ENCODE assay signal across 30 cellular contexts in genomic region chr11:11406652-11407051, GRCh38. TPM values are rescaled to one million over a fixed set of nuclear protein-coding genes. Genes with fewer than 3 reads are reported as not detected.
A peak's percentile ranks its signal among the peaks of the same experiment; 100 is the strongest.
DNase-seq lines count a peak whose midpoint lies in the region; ATAC-seq, FAIRE-seq and TF ChIP-seq lines count a peak whose summit lies in the region.
"Had no signal": no experiment of that assay in that cellular context is flagged by ENCODE, and none has a peak within 500 bp of the region (broad histone marks: within the 10 kb centered on the region; RNA-seq: fewer than 3 reads in every experiment).

No MANE protein-coding gene starts in this region.

- TF ChIP-seq POLR2A in HepG2 (IDR thresholded peaks at IDR 0.05; ENCODE audit: insufficient read depth in 1 of 2, low read depth in 2 of 2, low read length in 2 of 2), result no peak

- H3K9me3 ChIP-seq in liver (ENCODE audit: control insufficient read depth in 4 of 4, low read length in 3 of 4), result no peaks in the 10 kb centered on the region
- H3K9me3 ChIP-seq in HepG2 (ENCODE audit: low read length), result no peaks in the 10 kb centered on the region
- H3K9me3 ChIP-seq in lower lobe of right lung, result no peaks in the 10 kb centered on the region
- no peaks in the 10 kb centered on the region for H3K9me3 ChIP-seq in smooth muscle cell (replicated peaks; ENCODE audit: low read depth)

- WGBS in liver, result 53% methylated on average over 3 of the region's 3 CpGs
- WGBS in HepG2 (ENCODE audit: low lambda C conversion rate), result 0% methylated on average over 3 of the region's 3 CpGs
- 95% methylated on average over 3 of the region's 3 CpGs for WGBS in smooth muscle cell (ENCODE audit: low lambda C conversion rate)

- H3K27me3 ChIP-seq in liver (ENCODE audit: control insufficient read depth in 4 of 4, insufficient read depth in 4 of 4, low read length in 3 of 4), result no peaks in the 10 kb centered on the region
- peaks cover 2 to 43% of the 10 kb centered on the region in 2 experiments; a peak in 4 of 5 replicates for H3K27me3 ChIP-seq in HepG2 (ENCODE audit: control insufficient read depth in 1 of 2, insufficient read depth in 2 of 2, low read length in 2 of 2)
- no peaks in the 10 kb centered on the region for H3K27me3 ChIP-seq in lower lobe of right lung (ENCODE audit: low read depth)
- H3K27me3 ChIP-seq in smooth muscle cell (ENCODE audit: low read depth), result no peaks in the 10 kb centered on the region
- H3K27me3 ChIP-seq: neural progenitor cell had no signal

- no peaks in the 10 kb centered on the region for H4K20me1 ChIP-seq in HepG2 (ENCODE audit: insufficient read depth, low read length)
- no peaks in the 10 kb centered on the region for H4K20me1 ChIP-seq in smooth muscle cell (ENCODE audit: low read depth)

- H3K4me3 Mint-ChIP-seq in stimulated activated naive B cell treated with anti-CD40 and anti-IgM and Interleukin-4, amounts not matched to agents 10 μg/mL and 1 μg/mL and 100 μg/mL, for 72 hours, result no peak overlapping the region
- H3K4me3 Mint-ChIP-seq: activated naive CD4-positive, alpha-beta T cell treated with anti-CD3 and anti-CD28 coated beads, Interleukin-2, amount 50 U/mL, for 24 hours; CD4-positive, alpha-beta T cell; neural progenitor cell had no signal

- no peak overlapping the region for H3K9ac ChIP-seq in liver (ENCODE audit: low read depth in 1 of 2, low read length in 2 of 2)
- H3K9ac ChIP-seq in HepG2 (ENCODE audit: insufficient read depth, low read depth, low read length), result no peak overlapping the region
- no peak overlapping the region for H3K9ac ChIP-seq in smooth muscle cell (ENCODE audit: low read depth)
- H3K9ac ChIP-seq: neural progenitor cell had no signal

- intact Hi-C loops in HepG2 (cut with micrococcal nuclease; ENCODE audit: unreplicated experiment) (no loop called here), lower lobe of right lung (cut with DNase I) (no loop called here)

- peaks cover 21% of the 10 kb centered on the region for H3F3A ChIP-seq in smooth muscle cell (ENCODE audit: low read depth)

- H2AFZ ChIP-seq in HepG2 (ENCODE audit: low read length), result no peak overlapping the region
- H2AFZ ChIP-seq in smooth muscle cell (ENCODE audit: low read depth), result no peak overlapping the region
- H2AFZ ChIP-seq: neural progenitor cell had no signal

- no peaks in the 10 kb centered on the region for H3K4me1 Mint-ChIP-seq in stimulated activated naive B cell treated with anti-CD40 and anti-IgM and Interleukin-4, amounts not matched to agents 10 μg/mL and 1 μg/mL and 100 μg/mL, for 72 hours
- H3K4me1 Mint-ChIP-seq: activated naive CD4-positive, alpha-beta T cell treated with anti-CD3 and anti-CD28 coated beads, Interleukin-2, amount 50 U/mL, for 24 hours had no signal

- no peak for ATAC-seq in HepG2
- no peak for ATAC-seq in lower lobe of right lung
- ATAC-seq in HG02885 (IDR thresholded peaks at IDR 0.05; ENCODE audit: poor library complexity, unreplicated experiment), result no peak
- no peak for ATAC-seq in stimulated activated naive B cell treated with anti-CD40 and anti-IgM and Interleukin-4, amounts not matched to agents 10 μg/mL and 1 μg/mL and 100 μg/mL, for 72 hours (replicated peaks)
- ATAC-seq: activated CD4-positive, CD25-positive, alpha-beta regulatory T cell treated with anti-CD3 and anti-CD28 coated beads, Interleukin-2, amount 50 U/mL, for 24 hours had no signal

- FAIRE-seq in HepG2 (lab: Jason Lieb, UNC), result no peak
- FAIRE-seq: A204.1, D721Med, GM18507, H54, HTR-8/SVneo, small intestine, TTC549 had no signal

- no peaks in the 10 kb centered on the region for H3K9me3 Mint-ChIP-seq in stimulated activated naive B cell treated with anti-CD40 and anti-IgM and Interleukin-4, amounts not matched to agents 10 μg/mL and 1 μg/mL and 100 μg/mL, for 72 hours
- H3K9me3 Mint-ChIP-seq: activated naive CD4-positive, alpha-beta T cell treated with anti-CD3 and anti-CD28 coated beads, Interleukin-2, amount 50 U/mL, for 24 hours; activated T-helper 2 cell treated with anti-CD3 and anti-CD28 coated beads, Interferon-gamma antibody, Interleukin-2, Interleukin-4, amounts not matched to agents 10 μg/mL and 5 μg/mL and 100 μg/mL, durations not matched to agents 14 hours and 24 hours and 36 hours; CD4-positive, alpha-beta T cell; neural progenitor cell had no signal

- no peaks in the 10 kb centered on the region for H3K36me3 Mint-ChIP-seq in stimulated activated naive B cell treated with anti-CD40 and anti-IgM and Interleukin-4, amounts not matched to agents 10 μg/mL and 1 μg/mL and 100 μg/mL, for 72 hours
- H3K36me3 Mint-ChIP-seq: activated naive CD4-positive, alpha-beta T cell treated with anti-CD3 and anti-CD28 coated beads, Interleukin-2, amount 50 U/mL, for 24 hours; neural progenitor cell had no signal

- H3K4me1 ChIP-seq in liver (ENCODE audit: control insufficient read depth in 4 of 4, insufficient read depth in 4 of 4, low read length in 3 of 4) (peaks cover 2 to 30% (median 20%) of the 10 kb centered on the region in 4 donors), HepG2 (ENCODE audit: insufficient read depth, low read length) (no peaks in the 10 kb centered on the region), lower lobe of right lung (peaks cover 71% of the 10 kb centered on the region), smooth muscle cell (ENCODE audit: low read depth) (peaks cover 13% of the 10 kb centered on the region)

- H3K27ac ChIP-seq in liver (ENCODE audit: low read depth in 1 of 2, low read length in 2 of 2) (no peak overlapping the region), HepG2 (ENCODE audit: extremely low read length, insufficient read depth, low read length) (no peak overlapping the region), lower lobe of right lung (peak overlapping the region; percentile 47), smooth muscle cell (ENCODE audit: low read depth) (peak overlapping the region; percentile 34)
- H3K27ac ChIP-seq: cardiac muscle cell, neural progenitor cell, SK-N-MC had no signal

- H3K4me2 ChIP-seq in HepG2 (ENCODE audit: low read depth, low read length), result no peak overlapping the region
- H3K4me2 ChIP-seq in smooth muscle cell, result peak overlapping the region; percentile 49

- no peak overlapping the region for H3K4me3 ChIP-seq in liver (ENCODE audit: low read depth in 1 of 3, low read length in 3 of 3)
- no peak overlapping the region for H3K4me3 ChIP-seq in HepG2 (replicated peaks in 1 of 3; ENCODE audit: insufficient read depth in 1 of 3, low read depth in 2 of 3, low read length in 3 of 3)
- no peak overlapping the region for H3K4me3 ChIP-seq in lower lobe of right lung
- H3K4me3 ChIP-seq in smooth muscle cell, result no peak overlapping the region
- H3K4me3 ChIP-seq: cardiac muscle cell, lung, neural progenitor cell, SK-N-MC had no signal

- H3K27me3 Mint-ChIP-seq in stimulated activated naive B cell treated with anti-CD40 and anti-IgM and Interleukin-4, amounts not matched to agents 10 μg/mL and 1 μg/mL and 100 μg/mL, for 72 hours, result peaks cover 10 to 29% of the 10 kb centered on the region in 2 donors

- in situ Hi-C loops in HepG2 (cut with HindIII; ENCODE audit: extremely low pct_ligation_motif_present, low pct_unique_long_range_greater_than_20kb), result no loop called here

- TF ChIP-seq CTCF in liver (IDR thresholded peaks at IDR 0.05; ENCODE audit: low read depth, low read length, missing input control), result no peak
- TF ChIP-seq CTCF in HepG2 (CRISPR knock-in tag; IDR thresholded peaks at IDR 0.05), result no peak
- no peak for TF ChIP-seq CTCF in lower lobe of right lung (IDR thresholded peaks at IDR 0.05)
- TF ChIP-seq CTCF in smooth muscle cell (IDR thresholded peaks at IDR 0.05; ENCODE audit: borderline replicate concordance, insufficient read depth, poor library complexity, severe bottlenecking), result no peak

- DNase-seq in HepG2 (ENCODE audit: low spot score) (no peak), lower lobe of right lung (no peak), smooth muscle cell (lab: John Stamatoyannopoulos, UW; ENCODE audit: unreplicated experiment) (no peak), NCI-H2029 treated with DMSO at 0.1 percent for 48 hours (lab: John Stamatoyannopoulos, UW) (no peak), KG1 (lab: John Stamatoyannopoulos, UW) (no peak)
- no peak for DNase-seq in stimulated activated naive B cell treated with anti-CD40 and anti-IgM and Interleukin-4, amounts not matched to agents 10 μg/mL and 1 μg/mL and 100 μg/mL, for 72 hours
- DNase-seq: activated CD4-positive, alpha-beta T cell treated with anti-CD3 and anti-CD28 coated beads, Interleukin-2, amount 50 U/mL, for 48 hours; CD4-positive, alpha-beta T cell; MM.1S; NCI-H2081 treated with DMSO at 0.1 percent for 48 hours; RPMI8226; small intestine; stimulated activated CD4-positive, alpha-beta T cell treated with anti-CD3 and anti-CD28 coated beads, Interleukin-1b, Interleukin-23, amount 100 ng/mL, for 48 hours; stimulated activated CD8-positive, alpha-beta memory T cell treated with anti-CD3 and anti-CD28 coated beads, Interleukin-4, amount 100 ng/mL, for 48 hours had no signal

- TF ChIP-seq RAD21 in liver (IDR thresholded peaks at IDR 0.05) (no peak), HepG2 (CRISPR knock-in tag; IDR thresholded peaks at IDR 0.05) (no peak)

- TF ChIP-seq EP300 in HepG2 (IDR thresholded peaks at IDR 0.05; ENCODE audit: low read depth in 2 of 2, low read length in 2 of 2) (no peak), HepG2 (CRISPR knock-in tag; IDR thresholded peaks at IDR 0.05; ENCODE audit: borderline replicate concordance) (no peak)

- CTCF ChIA-PET in HepG2 (lab: Yijun Ruan, JAX; ENCODE audit: low intra/inter-chr PET ratio, low total read pairs), result no interaction called here

- BruUV-seq in HepG2 (replicated peaks; lab: Mats Ljungman, UMichigan), result no TSS peak

- peaks cover 0 to 11% (median 2%) of the 10 kb centered on the region in 4 donors for H3K36me3 ChIP-seq in liver (ENCODE audit: control insufficient read depth in 4 of 4, insufficient read depth in 3 of 4, low read depth in 1 of 4, low read length in 3 of 4)
- no peaks in the 10 kb centered on the region for H3K36me3 ChIP-seq in HepG2 (replicated peaks in 1 of 2; ENCODE audit: control insufficient read depth in 1 of 2, insufficient read depth in 2 of 2, low read length in 2 of 2)
- no peaks in the 10 kb centered on the region for H3K36me3 ChIP-seq in lower lobe of right lung
- H3K36me3 ChIP-seq in smooth muscle cell (ENCODE audit: low read depth), result no peaks in the 10 kb centered on the region
- H3K36me3 ChIP-seq: cardiac muscle cell, neural progenitor cell had no signal

- H3K79me2 ChIP-seq in HepG2 (ENCODE audit: insufficient read depth, low read length) (no peaks in the 10 kb centered on the region), smooth muscle cell (ENCODE audit: low read depth) (no peaks in the 10 kb centered on the region)

- H3K27ac Mint-ChIP-seq in stimulated activated naive B cell treated with anti-CD40 and anti-IgM and Interleukin-4, amounts not matched to agents 10 μg/mL and 1 μg/mL and 100 μg/mL, for 72 hours, result no peak overlapping the region
- H3K27ac Mint-ChIP-seq: activated naive CD4-positive, alpha-beta T cell treated with anti-CD3 and anti-CD28 coated beads, Interleukin-2, amount 50 U/mL, for 24 hours; activated T-helper 2 cell treated with anti-CD3 and anti-CD28 coated beads, Interferon-gamma antibody, Interleukin-2, Interleukin-4, amounts not matched to agents 10 μg/mL and 5 μg/mL and 100 μg/mL, durations not matched to agents 14 hours and 24 hours and 36 hours; CD4-positive, alpha-beta T cell; neural progenitor cell; progenitor cell of endocrine pancreas had no signal

- POLR2A ChIA-PET in HepG2 (lab: Yijun Ruan, JAX), result no interaction called here

RNA-seq across cellular contexts. Expression of gene CSNK2A3, which starts 53.6 kb away (rescaled TPM):
- total RNA-seq in liver (under 1 TPM; 0.51 to 0.92 TPM), HepG2 (2016; rRNA removed; fragmentation: Illumina TruSeq; extraction: Trizol) (3.5 and 5.4 TPM in 2 replicates), lower lobe of right lung (2.6 TPM), smooth muscle cell (1.1 and 2.2 TPM in 2 replicates)
- polyA plus RNA-seq in liver (under 1 TPM in 1 of 2 donors, not detected in 1; 0.59 TPM), HepG2 (2011; rRNA removed) (1.5 and 1.7 TPM in 2 replicates), smooth muscle cell (1.0 and 1.6 TPM in 2 replicates)
- 1.6 and 2.0 TPM in 2 replicates for total RNA-seq in HepG2 (2016; cell fraction: cytosol; rRNA removed; fragmentation: Illumina TruSeq; extraction: Trizol; ENCODE audit: low read depth)
- total RNA-seq in HepG2 (2016; cell fraction: insoluble cytoplasmic fraction; rRNA removed; fragmentation: Illumina TruSeq; extraction: Trizol), result 3.4 and 4.2 TPM in 2 replicates
- 1.6 and 2.3 TPM in 2 replicates for total RNA-seq in HepG2 (2016; cell fraction: membrane; rRNA removed; fragmentation: Illumina TruSeq; extraction: Trizol)
- total RNA-seq in HepG2 (2016; cell fraction: nucleus; rRNA removed; fragmentation: Illumina TruSeq; extraction: Trizol), result 0.90 and 1.8 TPM in 2 replicates
- 0.98 and 3.8 TPM in 2 replicates for polyA plus RNA-seq in HepG2 (2011; cell fraction: cytosol; rRNA removed)
- polyA plus RNA-seq in HepG2 (2011; cell fraction: nucleus; rRNA removed), result 0.71 and 1.1 TPM in 2 replicates
- polyA plus RNA-seq in HepG2 (2012), result 10.7 and 12.4 TPM in 2 replicates
- 0.42 TPM in 2 replicates for polyA plus RNA-seq in HepG2 (2016; cell fraction: cytosol; fragmentation: Illumina TruSeq; extraction: Trizol; ENCODE audit: low read depth)
- 2.2 and 3.1 TPM in 2 replicates for polyA plus RNA-seq in HepG2 (2016; cell fraction: insoluble cytoplasmic fraction; fragmentation: Illumina TruSeq; extraction: Trizol; ENCODE audit: low read depth)
- polyA plus RNA-seq in HepG2 (2016; cell fraction: membrane; fragmentation: Illumina TruSeq; extraction: Trizol; ENCODE audit: low read depth), result 0.63 and 0.72 TPM in 2 replicates
- 1.2 and 2.1 TPM in 2 replicates for polyA plus RNA-seq in HepG2 (2016; cell fraction: nucleus; fragmentation: Illumina TruSeq; extraction: Trizol; ENCODE audit: insufficient read depth, low read depth)
- 0.50 and 1.2 TPM in 2 replicates for polyA minus RNA-seq in HepG2 (2011; rRNA and poly(A)+ RNA removed; ENCODE audit: low replicate concordance)
- 1.9 and 3.0 TPM in 2 replicates for polyA minus RNA-seq in HepG2 (2011; cell fraction: cytosol; rRNA and poly(A)+ RNA removed)
- polyA minus RNA-seq in HepG2 (2011; cell fraction: nucleus; rRNA and poly(A)+ RNA removed), result 1.7 and 3.0 TPM in 2 replicates

Comparison
In these comparisons a context has a peak if more than half of its experiments do, and no peak if none do; other contexts are left out.
1. H3K27ac ChIP-seq: peak in lower lobe of right lung (single experiment) and smooth muscle cell (single experiment); none in liver (0 of 2) and HepG2 (single experiment).